ENCODE assay signal across 1 cellular context in the genomic region with DNA sequence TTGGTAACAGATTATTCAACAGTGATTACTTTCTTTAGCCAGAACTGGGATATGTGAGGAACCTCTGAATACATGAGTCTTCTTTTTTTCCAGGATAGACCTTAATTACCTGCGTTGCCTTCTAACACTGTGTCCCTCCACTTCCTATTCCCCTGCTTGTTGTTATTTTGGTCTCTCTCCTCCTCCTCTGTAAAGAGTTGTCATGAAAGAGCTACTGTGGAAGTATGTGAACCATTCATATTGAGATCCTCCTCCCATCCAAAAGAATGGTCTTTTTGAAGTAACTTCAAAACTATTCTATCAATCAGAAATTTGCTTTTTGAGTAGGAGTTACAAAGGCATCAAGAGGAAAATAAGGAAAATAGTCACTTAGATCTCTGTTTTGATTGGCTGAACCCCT.
TF ChIP-seq lines count a peak whose summit lies in the region.

No MANE protein-coding gene starts in this region.

TF ChIP-seq in H1, 55 proteins besides CTCF, POLR2A, EP300 and RAD21:
- TF ChIP-seq RBBP5 (IDR thresholded peaks at IDR 0.05; ENCODE audit: borderline replicate concordance, low read depth, low read length) = no peak
